In the genomic region with DNA sequence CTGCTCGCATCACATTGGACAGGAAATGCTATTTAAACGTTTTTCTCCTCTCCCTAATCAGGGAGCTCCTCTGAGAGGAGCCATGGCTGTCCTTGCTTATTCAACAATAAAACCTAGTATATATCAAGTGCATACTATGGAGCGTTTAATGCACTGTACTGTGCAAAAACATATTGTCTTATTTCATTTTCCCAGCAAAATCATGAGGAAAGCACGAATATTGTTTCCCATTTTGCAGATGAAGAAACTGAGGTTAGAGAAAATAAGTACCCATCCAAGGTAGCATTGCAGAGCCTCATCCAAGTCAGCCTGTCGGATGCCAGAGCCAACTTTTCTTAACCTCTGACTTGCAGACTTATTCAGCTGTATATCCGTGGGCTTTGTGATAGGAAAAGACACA, we compare ENCODE assay signal across 13 cellular contexts. TPM values are rescaled to one million over a fixed set of nuclear protein-coding genes. Genes with fewer than 3 reads are reported as not detected.
DNase-seq lines count a peak whose midpoint lies in the region; ATAC-seq and TF ChIP-seq lines count a peak whose summit lies in the region.
"Had no signal": no experiment of that assay in that cellular context is flagged by ENCODE, and none has a peak within 500 bp of the region (broad histone marks: within the 10 kb centered on the region; RNA-seq: fewer than 3 reads in every experiment).

No MANE protein-coding gene starts in this region.

- H3K4me1 Mint-ChIP-seq in CD4-positive, alpha-beta memory T cell: peaks cover 18 to 32% (median 22%) of the 10 kb centered on the region in 4 donors
- H3K4me1 Mint-ChIP-seq in activated B cell treated with CpG ODN at 0.5 μM for 24 hours: peaks cover 47% of the 10 kb centered on the region
- peaks cover 8 to 28% (median 24%) of the 10 kb centered on the region in 7 donors for H3K4me1 Mint-ChIP-seq in naive thymus-derived CD4-positive, alpha-beta T cell

- intact Hi-C loops in CD4-positive, alpha-beta memory T cell (cut with micrococcal nuclease): loop anchor here (1.0 to 5.0 kb wide), 4 partner anchors 26 to 1345 kb away; no protein-coding TSS in a partner anchor
- intact Hi-C loops in activated B cell treated with CpG ODN at 0.5 μM for 24 hours (cut with micrococcal nuclease): loop anchor here (1.0 to 10.0 kb wide), 6 partner anchors 25 to 1287 kb away; no protein-coding TSS in a partner anchor
- intact Hi-C loops in naive thymus-derived CD4-positive, alpha-beta T cell (cut with micrococcal nuclease): loop anchor here (1.0 to 10.0 kb wide), 12 partner anchors 25 to 1365 kb away; a partner anchor contains a TSS

- no peaks in the 10 kb centered on the region for H3K36me3 Mint-ChIP-seq in CD4-positive, alpha-beta memory T cell
- peaks cover 21% of the 10 kb centered on the region for H3K36me3 Mint-ChIP-seq in activated B cell treated with CpG ODN at 0.5 μM for 24 hours (ENCODE audit: low read depth)
- no peaks in the 10 kb centered on the region for H3K36me3 Mint-ChIP-seq in naive thymus-derived CD4-positive, alpha-beta T cell

- POLR2A ChIA-PET in CD4-positive, alpha-beta memory T cell (lab: Charles Lee; ENCODE audit: partially characterized antibody): interaction anchor here (1.6 to 2.3 kb wide), 2 partner anchors 13 to 411 kb away, joined by 6 to 20 read pairs; no protein-coding TSS in a partner anchor
- POLR2A ChIA-PET in activated B cell treated with CpG ODN at 0.5 μM for 24 hours (lab: Charles Lee): interaction anchor here (0.6 to 13.9 kb wide), 30 partner anchors 10 to 1288 kb away, joined by 3 to 483 read pairs (median 7); no protein-coding TSS in a partner anchor
- POLR2A ChIA-PET in naive thymus-derived CD4-positive, alpha-beta T cell (lab: Charles Lee): interaction anchor here (0.6 to 1.7 kb wide), 2 partner anchors 409 to 411 kb away, joined by 3 to 23 read pairs; no protein-coding TSS in a partner anchor

- no peak overlapping the region for H3K9ac ChIP-seq in BLaER1

- H3K4me3 Mint-ChIP-seq in CD4-positive, alpha-beta memory T cell: peak overlapping the region in 6 of 8 donors; percentile 61 to 93 (median 88)
- H3K4me3 Mint-ChIP-seq in activated B cell treated with CpG ODN at 0.5 μM for 24 hours: peak overlapping the region; percentile 86
- peak overlapping the region; percentile 51 to 95 (median 86) for H3K4me3 Mint-ChIP-seq in naive thymus-derived CD4-positive, alpha-beta T cell

- no peak overlapping the region for H3K4me3 ChIP-seq in BLaER1
- no peak overlapping the region for H3K4me3 ChIP-seq in CD4-positive, alpha-beta memory T cell (ENCODE audit: low read length in 2 of 2)
- H3K4me3 ChIP-seq in naive thymus-derived CD4-positive, alpha-beta T cell (ENCODE audit: low read length): no peak overlapping the region
- H3K4me3 ChIP-seq: HAP-1 had no signal

- ATAC-seq in activated B cell treated with CpG ODN at 0.5 μM for 24 hours (ENCODE audit: low read depth): no peak
- no peak for ATAC-seq in naive thymus-derived CD4-positive, alpha-beta T cell
- no peak for ATAC-seq in GM21786 (IDR thresholded peaks at IDR 0.05; ENCODE audit: unreplicated experiment)
- no peak for ATAC-seq in HG02678 (IDR thresholded peaks at IDR 0.05; ENCODE audit: unreplicated experiment)

- no peak overlapping the region for H3K27ac ChIP-seq in BLaER1
- H3K27ac ChIP-seq in CD4-positive, alpha-beta memory T cell (ENCODE audit: low read depth, low read length): no peak overlapping the region
- H3K27ac ChIP-seq in naive thymus-derived CD4-positive, alpha-beta T cell (ENCODE audit: low read depth, low read length): no peak overlapping the region
- H3K27ac ChIP-seq: brain microvascular endothelial cell, SJCRH30 had no signal

- peaks cover 4% of the 10 kb centered on the region; the same call in 1 of the 2 replicates for H3K36me3 ChIP-seq in BLaER1
- H3K36me3 ChIP-seq in CD4-positive, alpha-beta memory T cell (ENCODE audit: insufficient read depth, low read length): no peaks in the 10 kb centered on the region
- no peaks in the 10 kb centered on the region for H3K36me3 ChIP-seq in naive thymus-derived CD4-positive, alpha-beta T cell (ENCODE audit: control insufficient read depth in 2 of 3, insufficient read depth in 3 of 3, low read length in 3 of 3)
- H3K36me3 ChIP-seq: brain microvascular endothelial cell, HAP-1, SJCRH30 had no signal

- no peaks in the 10 kb centered on the region for H3K27me3 ChIP-seq in BLaER1
- H3K27me3 ChIP-seq in CD4-positive, alpha-beta memory T cell (ENCODE audit: insufficient read depth, low read length): peaks cover 36% of the 10 kb centered on the region
- H3K27me3 ChIP-seq in naive thymus-derived CD4-positive, alpha-beta T cell (ENCODE audit: control insufficient read depth in 2 of 2, insufficient read depth in 2 of 2, low read length in 2 of 2): peaks cover 6 to 26% of the 10 kb centered on the region in 2 donors
- H3K27me3 ChIP-seq: brain microvascular endothelial cell, SJCRH30 had no signal

- peak overlapping the region in 2 of 7 donors; percentile 46 to 83 for H3K27ac Mint-ChIP-seq in CD4-positive, alpha-beta memory T cell
- no peak overlapping the region for H3K27ac Mint-ChIP-seq in activated B cell treated with CpG ODN at 0.5 μM for 24 hours
- H3K27ac Mint-ChIP-seq in naive thymus-derived CD4-positive, alpha-beta T cell: peak overlapping the region in 1 of 9 donors; percentile 36
- H3K27ac Mint-ChIP-seq: dendritic cell treated with granulocyte-macrophage colony-stimulating factor and Interleukin-4, amounts not matched to agents 40 ng/mL and 50 ng/mL, for 4 days; progenitor cell of endocrine pancreas had no signal

- H3K4me1 ChIP-seq in BLaER1: peaks cover 22% of the 10 kb centered on the region
- peaks cover 21% of the 10 kb centered on the region for H3K4me1 ChIP-seq in CD4-positive, alpha-beta memory T cell (ENCODE audit: insufficient read depth, low read length)
- peaks cover 0 to 16% of the 10 kb centered on the region in 2 donors for H3K4me1 ChIP-seq in naive thymus-derived CD4-positive, alpha-beta T cell (ENCODE audit: control insufficient read depth in 2 of 2, insufficient read depth in 2 of 2, low read length in 2 of 2)
- H3K4me1 ChIP-seq: HAP-1, SJCRH30 had no signal

- H3K27me3 Mint-ChIP-seq in CD4-positive, alpha-beta memory T cell: peaks cover 52 to 58% of the 10 kb centered on the region in 2 donors
- H3K27me3 Mint-ChIP-seq in activated B cell treated with CpG ODN at 0.5 μM for 24 hours: no peaks in the 10 kb centered on the region
- H3K27me3 Mint-ChIP-seq in naive thymus-derived CD4-positive, alpha-beta T cell: peaks cover 48 to 80% (median 60%) of the 10 kb centered on the region in 5 donors

- CTCF ChIA-PET in CD4-positive, alpha-beta memory T cell (lab: Charles Lee; ENCODE audit: partially characterized antibody): interaction anchor here (0.8 to 13.9 kb wide), 28 partner anchors 8 to 1347 kb away, joined by 3 to 406 read pairs (median 4); no protein-coding TSS in a partner anchor
- CTCF ChIA-PET in activated B cell treated with CpG ODN at 0.5 μM for 24 hours (lab: Charles Lee): interaction anchor here (0.6 to 9.6 kb wide), 49 partner anchors 17 to 1345 kb away, joined by 3 to 231 read pairs (median 4); no protein-coding TSS in a partner anchor
- CTCF ChIA-PET in naive thymus-derived CD4-positive, alpha-beta T cell (lab: Charles Lee): interaction anchor here (0.7 to 5.2 kb wide), 23 partner anchors 12 to 1158 kb away, joined by 3 to 246 read pairs (median 5); no protein-coding TSS in a partner anchor

- H3K9me3 Mint-ChIP-seq in CD4-positive, alpha-beta memory T cell: peaks cover 0 to 3% (median 0%) of the 10 kb centered on the region in 8 donors
- no peaks in the 10 kb centered on the region for H3K9me3 Mint-ChIP-seq in activated B cell treated with CpG ODN at 0.5 μM for 24 hours
- H3K9me3 Mint-ChIP-seq in naive thymus-derived CD4-positive, alpha-beta T cell: peaks cover 0 to 3% (median 0%) of the 10 kb centered on the region in 11 donors
- H3K9me3 Mint-ChIP-seq: dendritic cell treated with granulocyte-macrophage colony-stimulating factor and Interleukin-4, amounts not matched to agents 40 ng/mL and 50 ng/mL, for 4 days had no signal

- H3K4me2 ChIP-seq in BLaER1: peak overlapping the region; percentile 97

- no peak for TF ChIP-seq CTCF in activated B cell treated with CpG ODN at 0.5 μM for 24 hours (IDR thresholded peaks at IDR 0.05)

- H4K20me1 ChIP-seq in BLaER1: peaks cover 13% of the 10 kb centered on the region; the same call in 1 of the 2 replicates

- H3K9me3 ChIP-seq in BLaER1: no peaks in the 10 kb centered on the region
- H3K9me3 ChIP-seq in CD4-positive, alpha-beta memory T cell (ENCODE audit: control insufficient read depth in 1 of 2, low read length in 2 of 2): no peaks in the 10 kb centered on the region
- H3K9me3 ChIP-seq in naive thymus-derived CD4-positive, alpha-beta T cell (ENCODE audit: control insufficient read depth in 2 of 3, low read length in 3 of 3): no peaks in the 10 kb centered on the region
- H3K9me3 ChIP-seq: HAP-1, SJCRH30 had no signal

- DNase-seq in CD4-positive, alpha-beta memory T cell: no peak
- no peak for DNase-seq in activated B cell treated with CpG ODN at 0.5 μM for 24 hours
- no peak for DNase-seq in naive thymus-derived CD4-positive, alpha-beta T cell
- DNase-seq in Ammon's horn (ENCODE audit: low spot score): no peak
- DNase-seq in NOMO-1 treated with DMSO at 0.1 percent for 48 hours (lab: John Stamatoyannopoulos, UW; ENCODE audit: unreplicated experiment): no peak

RNA-seq across cellular contexts. Expression of a gene that starts 7.6 kb away (rescaled TPM):
- 1 to 10 TPM in 1 of 2 experiments, under 1 TPM in 1; 0.35 to 1.4 TPM for total RNA-seq in CD4-positive, alpha-beta memory T cell
- under 1 TPM; 0.12 to 0.18 TPM for polyA plus RNA-seq in CD4-positive, alpha-beta memory T cell
- 195 and 247 TPM in 2 replicates for total RNA-seq in activated B cell treated with CpG ODN at 0.5 μM for 24 hours
- 1 to 10 TPM in 1 of 5 experiments, under 1 TPM in 3, not detected in 1; 0.22 to 1.4 (median 0.47) TPM for total RNA-seq in naive thymus-derived CD4-positive, alpha-beta T cell
- polyA plus RNA-seq in naive thymus-derived CD4-positive, alpha-beta T cell: not detected

Comparison
In these comparisons a context has a peak if more than half of its experiments do, and no peak if none do; other contexts are left out.
1. RNA of a gene that starts 7.6 kb away (total RNA-seq): 195 to 247 TPM in activated B cell treated with CpG ODN at 0.5 μM for 24 hours; 0.35 to 1.4 TPM in CD4-positive, alpha-beta memory T cell and 0.22 to 1.4 TPM in naive thymus-derived CD4-positive, alpha-beta T cell; every median in the first group is over 10 times any median in the second.
2. Peak in every context shown above with its lines, with median percentiles within 50 percentile points of each other: H3K4me3 Mint-ChIP-seq.